Comparison of ENCODE assay signal across 1 cellular context in the genomic region with DNA sequence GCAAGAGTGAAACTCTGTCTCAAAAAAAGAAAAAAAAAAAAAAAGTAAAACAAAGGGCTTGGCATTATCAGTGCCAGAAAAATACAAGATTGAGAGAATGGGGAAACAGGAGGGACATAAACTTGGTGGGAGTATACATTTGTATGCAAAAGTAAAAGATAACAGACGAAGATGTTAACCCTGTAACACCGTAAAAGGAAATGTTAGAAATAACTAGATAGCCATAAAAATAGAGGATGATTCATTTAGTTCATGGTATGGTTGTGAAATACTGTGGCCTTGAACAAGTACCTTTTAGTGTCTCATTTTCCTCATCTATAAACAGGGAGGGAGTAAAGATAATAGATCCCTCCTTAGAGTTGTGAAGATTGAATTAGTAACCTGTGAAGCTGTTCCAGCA.
TF ChIP-seq lines count a peak whose summit lies in the region.

No MANE protein-coding gene starts in this region.

TF ChIP-seq in GM23338, 12 proteins besides CTCF, POLR2A, EP300 and RAD21 (continued from another document):
- TF ChIP-seq, protein P1, sequence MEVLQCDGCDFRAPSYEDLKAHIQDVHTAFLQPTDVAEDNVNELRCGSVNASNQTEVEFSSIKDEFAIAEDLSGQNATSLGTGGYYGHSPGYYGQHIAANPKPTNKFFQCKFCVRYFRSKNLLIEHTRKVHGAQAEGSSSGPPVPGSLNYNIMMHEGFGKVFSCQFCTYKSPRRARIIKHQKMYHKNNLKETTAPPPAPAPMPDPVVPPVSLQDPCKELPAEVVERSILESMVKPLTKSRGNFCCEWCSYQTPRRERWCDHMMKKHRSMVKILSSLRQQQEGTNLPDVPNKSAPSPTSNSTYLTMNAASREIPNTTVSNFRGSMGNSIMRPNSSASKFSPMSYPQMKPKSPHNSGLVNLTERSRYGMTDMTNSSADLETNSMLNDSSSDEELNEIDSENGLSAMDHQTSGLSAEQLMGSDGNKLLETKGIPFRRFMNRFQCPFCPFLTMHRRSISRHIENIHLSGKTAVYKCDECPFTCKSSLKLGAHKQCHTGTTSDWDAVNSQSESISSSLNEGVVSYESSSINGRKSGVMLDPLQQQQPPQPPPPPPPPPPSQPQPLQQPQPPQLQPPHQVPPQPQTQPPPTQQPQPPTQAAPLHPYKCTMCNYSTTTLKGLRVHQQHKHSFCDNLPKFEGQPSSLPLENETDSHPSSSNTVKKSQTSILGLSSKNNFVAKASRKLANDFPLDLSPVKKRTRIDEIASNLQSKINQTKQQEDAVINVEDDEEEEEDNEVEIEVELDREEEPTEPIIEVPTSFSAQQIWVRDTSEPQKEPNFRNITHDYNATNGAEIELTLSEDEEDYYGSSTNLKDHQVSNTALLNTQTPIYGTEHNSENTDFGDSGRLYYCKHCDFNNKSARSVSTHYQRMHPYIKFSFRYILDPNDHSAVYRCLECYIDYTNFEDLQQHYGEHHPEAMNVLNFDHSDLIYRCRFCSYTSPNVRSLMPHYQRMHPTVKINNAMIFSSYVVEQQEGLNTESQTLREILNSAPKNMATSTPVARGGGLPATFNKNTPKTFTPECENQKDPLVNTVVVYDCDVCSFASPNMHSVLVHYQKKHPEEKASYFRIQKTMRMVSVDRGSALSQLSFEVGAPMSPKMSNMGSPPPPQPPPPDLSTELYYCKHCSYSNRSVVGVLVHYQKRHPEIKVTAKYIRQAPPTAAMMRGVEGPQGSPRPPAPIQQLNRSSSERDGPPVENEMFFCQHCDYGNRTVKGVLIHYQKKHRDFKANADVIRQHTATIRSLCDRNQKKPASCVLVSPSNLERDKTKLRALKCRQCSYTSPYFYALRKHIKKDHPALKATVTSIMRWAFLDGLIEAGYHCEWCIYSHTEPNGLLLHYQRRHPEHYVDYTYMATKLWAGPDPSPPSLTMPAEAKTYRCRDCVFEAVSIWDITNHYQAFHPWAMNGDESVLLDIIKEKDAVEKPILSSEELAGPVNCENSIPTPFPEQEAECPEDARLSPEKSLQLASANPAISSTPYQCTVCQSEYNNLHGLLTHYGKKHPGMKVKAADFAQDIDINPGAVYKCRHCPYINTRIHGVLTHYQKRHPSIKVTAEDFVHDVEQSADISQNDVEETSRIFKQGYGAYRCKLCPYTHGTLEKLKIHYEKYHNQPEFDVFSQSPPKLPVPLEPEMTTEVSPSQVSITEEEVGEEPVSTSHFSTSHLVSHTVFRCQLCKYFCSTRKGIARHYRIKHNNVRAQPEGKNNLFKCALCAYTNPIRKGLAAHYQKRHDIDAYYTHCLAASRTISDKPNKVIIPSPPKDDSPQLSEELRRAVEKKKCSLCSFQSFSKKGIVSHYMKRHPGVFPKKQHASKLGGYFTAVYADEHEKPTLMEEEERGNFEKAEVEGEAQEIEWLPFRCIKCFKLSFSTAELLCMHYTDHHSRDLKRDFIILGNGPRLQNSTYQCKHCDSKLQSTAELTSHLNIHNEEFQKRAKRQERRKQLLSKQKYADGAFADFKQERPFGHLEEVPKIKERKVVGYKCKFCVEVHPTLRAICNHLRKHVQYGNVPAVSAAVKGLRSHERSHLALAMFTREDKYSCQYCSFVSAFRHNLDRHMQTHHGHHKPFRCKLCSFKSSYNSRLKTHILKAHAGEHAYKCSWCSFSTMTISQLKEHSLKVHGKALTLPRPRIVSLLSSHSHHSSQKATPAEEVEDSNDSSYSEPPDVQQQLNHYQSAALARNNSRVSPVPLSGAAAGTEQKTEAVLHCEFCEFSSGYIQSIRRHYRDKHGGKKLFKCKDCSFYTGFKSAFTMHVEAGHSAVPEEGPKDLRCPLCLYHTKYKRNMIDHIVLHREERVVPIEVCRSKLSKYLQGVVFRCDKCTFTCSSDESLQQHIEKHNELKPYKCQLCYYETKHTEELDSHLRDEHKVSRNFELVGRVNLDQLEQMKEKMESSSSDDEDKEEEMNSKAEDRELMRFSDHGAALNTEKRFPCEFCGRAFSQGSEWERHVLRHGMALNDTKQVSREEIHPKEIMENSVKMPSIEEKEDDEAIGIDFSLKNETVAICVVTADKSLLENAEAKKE (CRISPR knock-in tag; IDR thresholded peaks at IDR 0.05): no peak
- TF ChIP-seq JUNB (IDR thresholded peaks at IDR 0.05; ENCODE audit: unreplicated experiment) (no peak), REST (IDR thresholded peaks at IDR 0.05; ENCODE audit: unreplicated experiment) (no peak), EZH2 (IDR thresholded peaks at IDR 0.05; ENCODE audit: low read depth, unreplicated experiment) (no peak), STAT1 (IDR thresholded peaks at IDR 0.05; ENCODE audit: unreplicated experiment) (no peak)
